Comparison of ENCODE assay signal across 1 cellular context in the genomic region with DNA sequence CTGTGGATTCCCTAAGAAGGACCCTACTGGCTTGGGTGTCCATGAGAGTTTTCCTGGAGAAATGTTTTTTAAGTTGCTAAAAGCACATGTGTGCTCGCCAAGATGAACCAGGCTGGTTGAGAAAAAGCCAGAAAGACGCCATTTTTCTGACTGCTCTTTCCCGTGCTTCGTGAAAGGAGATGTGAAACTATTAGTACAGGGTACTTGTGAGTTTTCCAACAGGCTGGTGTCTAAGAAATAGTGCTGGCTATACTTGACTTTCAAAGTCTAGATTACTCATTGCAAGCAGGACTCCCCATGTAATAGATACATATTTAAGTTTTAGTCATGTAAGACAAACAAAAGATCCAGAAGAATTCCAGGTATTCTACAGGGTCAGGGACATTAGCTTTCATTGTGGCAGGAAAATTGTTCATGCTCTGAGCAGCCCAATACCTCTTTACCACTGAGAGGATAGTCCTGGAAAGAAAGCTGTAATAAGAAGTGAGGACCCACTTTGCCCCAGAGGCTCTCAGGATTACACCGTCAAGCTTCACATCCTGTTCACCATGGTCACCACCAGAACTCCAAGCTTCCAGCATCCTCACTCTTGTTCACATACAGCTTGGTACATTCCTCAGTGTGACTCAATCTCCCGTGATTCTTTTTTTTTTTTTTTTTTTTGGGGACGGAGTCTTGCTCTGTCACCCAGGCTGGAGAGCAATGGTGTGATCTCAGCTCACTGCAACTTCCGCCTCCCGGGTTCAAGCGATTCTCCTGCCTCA.
TF ChIP-seq lines count a peak whose summit lies in the region.

No MANE protein-coding gene starts in this region.

TF ChIP-seq in HCT116, 20 proteins besides CTCF, POLR2A, EP300 and RAD21 (continued from another document):
- TF ChIP-seq, protein P1, sequence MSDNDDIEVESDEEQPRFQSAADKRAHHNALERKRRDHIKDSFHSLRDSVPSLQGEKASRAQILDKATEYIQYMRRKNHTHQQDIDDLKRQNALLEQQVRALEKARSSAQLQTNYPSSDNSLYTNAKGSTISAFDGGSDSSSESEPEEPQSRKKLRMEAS (IDR thresholded peaks at IDR 0.05) = no peak
- TF ChIP-seq POLR2AphosphoS5 (IDR thresholded peaks at IDR 0.05; ENCODE audit: low read depth, low read length) (no peak), TCF7L2 (IDR thresholded peaks at IDR 0.05; ENCODE audit: borderline replicate concordance, extremely low read depth, insufficient read depth, insufficient read length) (no peak), YY1 (IDR thresholded peaks at IDR 0.05; ENCODE audit: extremely low read depth, insufficient replicate concordance, low read depth, low read length) (no peak), ZFX (IDR thresholded peaks at IDR 0.05) (no peak), CEBPB (IDR thresholded peaks at IDR 0.05; ENCODE audit: low read depth) (no peak)
- TF ChIP-seq, protein P2, sequence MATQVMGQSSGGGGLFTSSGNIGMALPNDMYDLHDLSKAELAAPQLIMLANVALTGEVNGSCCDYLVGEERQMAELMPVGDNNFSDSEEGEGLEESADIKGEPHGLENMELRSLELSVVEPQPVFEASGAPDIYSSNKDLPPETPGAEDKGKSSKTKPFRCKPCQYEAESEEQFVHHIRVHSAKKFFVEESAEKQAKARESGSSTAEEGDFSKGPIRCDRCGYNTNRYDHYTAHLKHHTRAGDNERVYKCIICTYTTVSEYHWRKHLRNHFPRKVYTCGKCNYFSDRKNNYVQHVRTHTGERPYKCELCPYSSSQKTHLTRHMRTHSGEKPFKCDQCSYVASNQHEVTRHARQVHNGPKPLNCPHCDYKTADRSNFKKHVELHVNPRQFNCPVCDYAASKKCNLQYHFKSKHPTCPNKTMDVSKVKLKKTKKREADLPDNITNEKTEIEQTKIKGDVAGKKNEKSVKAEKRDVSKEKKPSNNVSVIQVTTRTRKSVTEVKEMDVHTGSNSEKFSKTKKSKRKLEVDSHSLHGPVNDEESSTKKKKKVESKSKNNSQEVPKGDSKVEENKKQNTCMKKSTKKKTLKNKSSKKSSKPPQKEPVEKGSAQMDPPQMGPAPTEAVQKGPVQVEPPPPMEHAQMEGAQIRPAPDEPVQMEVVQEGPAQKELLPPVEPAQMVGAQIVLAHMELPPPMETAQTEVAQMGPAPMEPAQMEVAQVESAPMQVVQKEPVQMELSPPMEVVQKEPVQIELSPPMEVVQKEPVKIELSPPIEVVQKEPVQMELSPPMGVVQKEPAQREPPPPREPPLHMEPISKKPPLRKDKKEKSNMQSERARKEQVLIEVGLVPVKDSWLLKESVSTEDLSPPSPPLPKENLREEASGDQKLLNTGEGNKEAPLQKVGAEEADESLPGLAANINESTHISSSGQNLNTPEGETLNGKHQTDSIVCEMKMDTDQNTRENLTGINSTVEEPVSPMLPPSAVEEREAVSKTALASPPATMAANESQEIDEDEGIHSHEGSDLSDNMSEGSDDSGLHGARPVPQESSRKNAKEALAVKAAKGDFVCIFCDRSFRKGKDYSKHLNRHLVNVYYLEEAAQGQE (IDR thresholded peaks at IDR 0.05; ENCODE audit: low read depth) = no peak
